ENCODE assay signal across 11 cellular contexts in genomic region chr19:49923055-49924003, GRCh38. TPM values are rescaled to one million over a fixed set of nuclear protein-coding genes. Genes with fewer than 3 reads are reported as not detected.
DNase-seq lines count a peak whose midpoint lies in the region; ATAC-seq and TF ChIP-seq lines count a peak whose summit lies in the region.
"Had no signal": no experiment of that assay in that cellular context is flagged by ENCODE, and none has a peak within 500 bp of the region (broad histone marks: within the 10 kb centered on the region; RNA-seq: fewer than 3 reads in every experiment).

No MANE protein-coding gene starts in this region.

- H3K9ac ChIP-seq in SK-N-SH: no peak overlapping the region

- TF ChIP-seq RAD21 in SK-N-SH (IDR thresholded peaks at IDR 0.05; ENCODE audit: low read length): no peak

- peak; percentile 38 for DNase-seq in left ventricle myocardium superior
- no peak for DNase-seq in left ventricle myocardium inferior
- DNase-seq in RWPE1 (ENCODE audit: low spot score): no peak
- DNase-seq in left lobe of liver (ENCODE audit: low spot score): peak; percentile 96
- no peak for DNase-seq in SK-N-SH
- no peak for DNase-seq in ACHN
- no peak for DNase-seq in putamen (ENCODE audit: low spot score)
- DNase-seq: NCI-H1417, NCI-H524 treated with DMSO at 0.1 percent for 48 hours had no signal

- intact Hi-C loops in left ventricle myocardium superior (cut with micrococcal nuclease) (no loop called here), left ventricle myocardium inferior (cut with micrococcal nuclease) (no loop called here)

- POLR2A ChIA-PET in RWPE1 (lab: Yijun Ruan, JAX; ENCODE audit: low non-redundant PET): no interaction called here
- POLR2A ChIA-PET in SK-N-SH (lab: Yijun Ruan, JAX): no interaction called here

- peaks cover 59% of the 10 kb centered on the region; the same call in 1 of the 2 replicates for H4K20me1 ChIP-seq in SK-N-SH (ENCODE audit: insufficient read depth)

- TF ChIP-seq CTCF in left ventricle myocardium inferior (IDR thresholded peaks at IDR 0.05; ENCODE audit: borderline replicate concordance) (no peak), RWPE1 (conservative IDR thresholded peaks at IDR 0.05; ENCODE audit: low read depth) (no peak), SK-N-SH (IDR thresholded peaks at IDR 0.05) (no peak)

- H3K27me3 ChIP-seq in left ventricle myocardium inferior (ENCODE audit: low read depth): no peaks in the 10 kb centered on the region
- no peaks in the 10 kb centered on the region for H3K27me3 ChIP-seq in thymus (ENCODE audit: control insufficient read depth, insufficient read depth)
- no peaks in the 10 kb centered on the region for H3K27me3 ChIP-seq in SK-N-SH (ENCODE audit: insufficient read depth)

- in situ Hi-C loops in ACHN (cut with HindIII; ENCODE audit: low pct_ligation_motif_present, low pct_unique_long_range_greater_than_20kb, low sequenced_read_pairs): no loop called here

- no peak overlapping the region for H3K27ac ChIP-seq in left ventricle myocardium inferior (replicated peaks)
- peak overlapping the region; percentile 62 for H3K27ac ChIP-seq in RWPE1
- H3K27ac ChIP-seq in thymus (ENCODE audit: low read depth): peak overlapping the region; percentile 33
- no peak overlapping the region for H3K27ac ChIP-seq in SK-N-SH (ENCODE audit: low read depth in 2 of 2, low read length in 1 of 2)

- H3K9me3 ChIP-seq in left ventricle myocardium inferior (replicated peaks) (no peaks in the 10 kb centered on the region), thymus (ENCODE audit: control insufficient read depth) (peaks cover 1% of the 10 kb centered on the region), SK-N-SH (no peaks in the 10 kb centered on the region)

- H3K79me2 ChIP-seq in SK-N-SH (ENCODE audit: insufficient read depth): peaks cover 98% of the 10 kb centered on the region

- 97% methylated on average over 31 of the region's 31 CpGs for WGBS in thymus
- WGBS in SK-N-SH (ENCODE audit: low lambda C conversion rate): 94% methylated on average over 28 of the region's 31 CpGs

- H3K4me1 ChIP-seq in left ventricle myocardium inferior: peaks cover 35% of the 10 kb centered on the region
- peaks cover 10% of the 10 kb centered on the region for H3K4me1 ChIP-seq in thymus (ENCODE audit: control insufficient read depth, insufficient read depth, low read length)
- peaks cover 7 to 8% of the 10 kb centered on the region in 2 experiments; a peak in 2 of 4 replicates for H3K4me1 ChIP-seq in SK-N-SH (ENCODE audit: control insufficient read depth in 1 of 2, insufficient read depth in 2 of 2, low read depth in 1 of 2, low read length in 1 of 2)

- no peak overlapping the region for H3K4me2 ChIP-seq in SK-N-SH

- no peak overlapping the region for H2AFZ ChIP-seq in SK-N-SH (ENCODE audit: low read depth)

- peaks cover 4% of the 10 kb centered on the region for H3F3A ChIP-seq in SK-N-SH (replicated peaks; ENCODE audit: insufficient read depth)

- H3K36me3 ChIP-seq in left ventricle myocardium inferior: peaks cover 64% of the 10 kb centered on the region
- H3K36me3 ChIP-seq in thymus (ENCODE audit: control insufficient read depth, insufficient read depth): peaks cover 57% of the 10 kb centered on the region
- peaks cover 26 to 28% of the 10 kb centered on the region in 2 experiments for H3K36me3 ChIP-seq in SK-N-SH (replicated peaks in 1 of 2; ENCODE audit: control insufficient read depth in 1 of 2, insufficient read depth in 2 of 2, low read length in 1 of 2)

- no peaks in the 10 kb centered on the region for H3K9me2 ChIP-seq in SK-N-SH

- no peak for TF ChIP-seq EP300 in SK-N-SH (IDR thresholded peaks at IDR 0.05; ENCODE audit: borderline replicate concordance in 1 of 2, low read depth in 1 of 2, low read length in 1 of 2)

- H3K4me3 ChIP-seq in left ventricle myocardium inferior (no peak overlapping the region), thymus (ENCODE audit: low read length) (no peak overlapping the region), SK-N-SH (ENCODE audit: low read depth in 2 of 2, low read length in 1 of 2) (no peak overlapping the region)

- ATAC-seq in left ventricle myocardium superior (no peak), left lobe of liver (peak; percentile 63)

- CTCF ChIA-PET in RWPE1 (lab: Yijun Ruan, JAX) (interaction anchor here (0.6 kb wide), 3 partner anchors 12 to 92 kb away, joined by 3 to 7 read pairs (median 5); no protein-coding TSS in a partner anchor), SK-N-SH (lab: Yijun Ruan, JAX) (no interaction called here)

TF ChIP-seq in SK-N-SH, 30 proteins besides CTCF, POLR2A, EP300 and RAD21:
- TF ChIP-seq GABPA (IDR thresholded peaks at IDR 0.05; ENCODE audit: low read depth) (no peak), TAF1 (IDR thresholded peaks at IDR 0.05; ENCODE audit: borderline replicate concordance, low read depth, low read length) (no peak), IRF3 (IDR thresholded peaks at IDR 0.05; ENCODE audit: low read depth, low read length) (no peak), POLR2AphosphoS5 (IDR thresholded peaks at IDR 0.05; ENCODE audit: low read depth, low read length) (no peak), NRF1 (IDR thresholded peaks at IDR 0.05; ENCODE audit: low read depth, low read length) (no peak)

RNA-seq across cellular contexts. Expression of gene ATF5, which starts 5.7 kb away (rescaled TPM):
- total RNA-seq in left ventricle myocardium superior (8.0 TPM), left ventricle myocardium inferior (8.6 TPM), left lobe of liver (787 TPM)
- polyA plus RNA-seq in thymus (53.9 TPM), SK-N-SH (2012; rRNA removed) (11.1 and 11.7 TPM in 2 replicates)
- 10.3 TPM in 2 replicates for polyA plus RNA-seq in SK-N-SH (2012; cell fraction: cytosol; rRNA removed)
- polyA plus RNA-seq in SK-N-SH (2012; cell fraction: nucleus; rRNA removed): 20.7 and 27.7 TPM in 2 replicates

RNA-seq across cellular contexts. Expression of gene NUP62, which starts 6.0 kb away (rescaled TPM):
- total RNA-seq in left ventricle myocardium superior (28.4 TPM), left ventricle myocardium inferior (28.4 TPM), left lobe of liver (24.4 TPM)
- polyA plus RNA-seq in thymus (24.9 TPM), SK-N-SH (2012; rRNA removed) (14.6 and 16.2 TPM in 2 replicates)
- 11.7 and 14.3 TPM in 2 replicates for polyA plus RNA-seq in SK-N-SH (2012; cell fraction: cytosol; rRNA removed)
- polyA plus RNA-seq in SK-N-SH (2012; cell fraction: nucleus; rRNA removed): 21.6 and 23.5 TPM in 2 replicates

RNA-seq across cellular contexts. Expression of gene IL4I1, which starts 26.6 kb away (rescaled TPM):
- total RNA-seq in left ventricle myocardium superior (not detected), left ventricle myocardium inferior (not detected), left lobe of liver (0.13 TPM)
- polyA plus RNA-seq in thymus (11.5 TPM), SK-N-SH (2012; rRNA removed) (0.35 and 0.50 TPM in 2 replicates)
- 0.27 and 0.31 TPM in 2 replicates for polyA plus RNA-seq in SK-N-SH (2012; cell fraction: cytosol; rRNA removed)
- 0.76 and 0.97 TPM in 2 replicates for polyA plus RNA-seq in SK-N-SH (2012; cell fraction: nucleus; rRNA removed)
- polyA plus RNA-seq: neural cell had no signal

RNA-seq across cellular contexts. Expression of gene SIGLEC11, which starts 37.6 kb away (rescaled TPM):
- total RNA-seq in left ventricle myocardium superior (0.59 TPM), left ventricle myocardium inferior (0.55 TPM), left lobe of liver (1.3 TPM)
- polyA plus RNA-seq in thymus (0.98 TPM), SK-N-SH (2012; rRNA removed) (not detected in 2 replicates)
- not detected in 2 replicates for polyA plus RNA-seq in SK-N-SH (2012; cell fraction: cytosol; rRNA removed)
- not detected in 2 replicates for polyA plus RNA-seq in SK-N-SH (2012; cell fraction: nucleus; rRNA removed)
- polyA plus RNA-seq: neural cell had no signal

RNA-seq across cellular contexts. Expression of gene TBC1D17, which starts 45.8 kb away (rescaled TPM):
- total RNA-seq in left ventricle myocardium superior (47.7 TPM), left ventricle myocardium inferior (47.5 TPM), left lobe of liver (31.7 TPM)
- polyA plus RNA-seq in thymus (69.7 TPM), SK-N-SH (2012; rRNA removed) (27.3 and 28.3 TPM in 2 replicates)
- polyA plus RNA-seq in SK-N-SH (2012; cell fraction: cytosol; rRNA removed): 14.9 and 22.0 TPM in 2 replicates
- 76.2 and 78.9 TPM in 2 replicates for polyA plus RNA-seq in SK-N-SH (2012; cell fraction: nucleus; rRNA removed)

Comparison
In these comparisons a context has a peak if more than half of its experiments do, and no peak if none do; other contexts are left out.
1. DNase-seq: peak in left ventricle myocardium superior (single experiment) and left lobe of liver (single experiment); none in left ventricle myocardium inferior (single experiment), RWPE1 (single experiment), SK-N-SH (single experiment), ACHN (single experiment) and putamen (single experiment).
2. H3K27ac ChIP-seq: peak in RWPE1 (single experiment) and thymus (single experiment); none in left ventricle myocardium inferior (single experiment) and SK-N-SH (0 of 2).
3. RNA of gene ATF5, which starts 5.7 kb away (total RNA-seq): 787 TPM in left lobe of liver (single experiment); 8.6 TPM in left ventricle myocardium inferior (single experiment) and 8.0 TPM in left ventricle myocardium superior (single experiment); every median in the first group is over 10 times any median in the second.